ENCODE assay signal across 1 cellular context in the genomic region with DNA sequence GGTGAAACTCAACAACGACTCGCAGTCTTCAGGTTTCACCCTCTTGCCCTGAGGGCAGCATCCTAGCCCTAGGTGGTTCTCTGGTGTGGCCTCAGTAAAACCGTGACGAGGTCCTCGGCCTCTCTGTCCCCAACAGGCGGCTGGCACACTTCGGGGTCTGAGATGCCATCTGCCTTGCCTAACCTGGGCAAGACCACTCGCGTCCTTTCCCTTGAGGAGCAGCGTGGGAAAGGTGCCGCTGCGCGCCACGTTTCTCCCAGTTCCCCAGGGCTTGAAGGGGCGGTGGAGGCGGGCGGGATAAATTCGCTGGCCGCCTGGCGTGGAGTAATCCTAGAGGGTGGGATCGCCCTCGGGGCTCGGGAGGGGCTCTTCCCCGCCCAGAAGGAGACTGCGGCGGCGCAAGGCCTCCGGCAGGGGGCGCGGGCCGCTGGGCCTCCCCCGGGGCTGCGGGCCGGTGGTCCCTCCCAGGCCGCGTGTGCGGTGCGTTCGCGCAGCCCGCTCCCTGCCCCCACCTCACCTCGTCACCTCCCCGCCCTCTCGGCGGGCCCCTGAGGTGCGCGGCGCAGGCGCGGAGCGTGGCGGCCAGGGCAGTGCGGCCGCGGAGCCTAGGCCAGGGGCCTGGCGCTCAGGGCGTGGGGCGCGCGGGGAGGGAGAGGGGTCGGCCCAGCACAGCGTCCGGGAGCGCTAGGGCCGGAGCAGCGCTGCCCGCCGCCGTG.
TF ChIP-seq lines count a peak whose summit lies in the region.

Gene ZNF639 (plus strand): TSS at position 551 of the 716 bp plus-strand sequence. CDS start 5,263 bp downstream, outside the sequence.

TF ChIP-seq in A549, 52 proteins besides CTCF, POLR2A, EP300 and RAD21 (continued from another document):
- TF ChIP-seq, protein P1, sequence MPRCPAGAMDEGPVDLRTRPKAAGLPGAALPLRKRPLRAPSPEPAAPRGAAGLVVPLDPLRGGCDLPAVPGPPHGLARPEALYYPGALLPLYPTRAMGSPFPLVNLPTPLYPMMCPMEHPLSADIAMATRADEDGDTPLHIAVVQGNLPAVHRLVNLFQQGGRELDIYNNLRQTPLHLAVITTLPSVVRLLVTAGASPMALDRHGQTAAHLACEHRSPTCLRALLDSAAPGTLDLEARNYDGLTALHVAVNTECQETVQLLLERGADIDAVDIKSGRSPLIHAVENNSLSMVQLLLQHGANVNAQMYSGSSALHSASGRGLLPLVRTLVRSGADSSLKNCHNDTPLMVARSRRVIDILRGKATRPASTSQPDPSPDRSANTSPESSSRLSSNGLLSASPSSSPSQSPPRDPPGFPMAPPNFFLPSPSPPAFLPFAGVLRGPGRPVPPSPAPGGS (IDR thresholded peaks at IDR 0.05), result peak; percentile 58; the same call in 1 of the 3 replicates
- TF ChIP-seq PHF8 (IDR thresholded peaks at IDR 0.05; ENCODE audit: borderline replicate concordance, low read depth) (0 out of 2 replicates have a peak, but pooled peaks have one; percentile 3), KDM5A (IDR thresholded peaks at IDR 0.05) (no peak), EHF (CRISPR knock-in tag; IDR thresholded peaks at IDR 0.05) (no peak), KDM1A (IDR thresholded peaks at IDR 0.05; ENCODE audit: low read depth) (no peak), FOSL2 (IDR thresholded peaks at IDR 0.05) (no peak), FOSL2 (CRISPR knock-in tag; IDR thresholded peaks at IDR 0.05) (0 out of 2 replicates have a peak, but pooled peaks have one; percentile 26), FOXS1 (CRISPR knock-in tag; IDR thresholded peaks at IDR 0.05) (no peak), SREBF2 (IDR thresholded peaks at IDR 0.05) (no peak), ESRRA (IDR thresholded peaks at IDR 0.05; ENCODE audit: borderline replicate concordance, low read length) (no peak), HEYL (CRISPR knock-in tag; IDR thresholded peaks at IDR 0.05) (no peak), MAZ (IDR thresholded peaks at IDR 0.05; ENCODE audit: borderline replicate concordance, low read depth, low read length) (no peak), ZFP36 (IDR thresholded peaks at IDR 0.05; ENCODE audit: borderline replicate concordance, partially characterized antibody) (no peak), HOXB13 (CRISPR knock-in tag; IDR thresholded peaks at IDR 0.05; ENCODE audit: low read depth) (no peak), ZNF302 (CRISPR knock-in tag; IDR thresholded peaks at IDR 0.05) (no peak), JUNB (IDR thresholded peaks at IDR 0.05) (no peak), SMC3 (IDR thresholded peaks at IDR 0.05) (0 out of 3 replicates have a peak, but pooled peaks have one; percentile 24), HDAC2 (IDR thresholded peaks at IDR 0.05) (no peak), MYC (IDR thresholded peaks at IDR 0.05; ENCODE audit: borderline replicate concordance, low read length) (peak; percentile 77; the same call in 1 of the 2 replicates), JUN (IDR thresholded peaks at IDR 0.05) (peak in 1 of 2 experiments; percentile 76; a peak in 3 of 5 replicates), RNF2 (IDR thresholded peaks at IDR 0.05; ENCODE audit: borderline replicate concordance, low read depth) (no peak), NFE2L2 (conservative IDR thresholded peaks at IDR 0.05; ENCODE audit: low read length) (no peak), GATA3 (IDR thresholded peaks at IDR 0.05; ENCODE audit: borderline replicate concordance) (no peak), HOXB5 (CRISPR knock-in tag; IDR thresholded peaks at IDR 0.05) (no peak), BHLHE40 (IDR thresholded peaks at IDR 0.05; ENCODE audit: low read depth, low read length) (no peak), ZC3H11A (IDR thresholded peaks at IDR 0.05) (no peak), CHD4 (IDR thresholded peaks at IDR 0.05; ENCODE audit: borderline replicate concordance) (no peak), CEBPB (IDR thresholded peaks at IDR 0.05) (no peak), RFX5 (IDR thresholded peaks at IDR 0.05) (no peak), TFCP2L1 (CRISPR knock-in tag; IDR thresholded peaks at IDR 0.05) (no peak), E2F6 (IDR thresholded peaks at IDR 0.05; ENCODE audit: borderline replicate concordance, low read depth) (peak; percentile 68)
- TF ChIP-seq, protein P2, sequence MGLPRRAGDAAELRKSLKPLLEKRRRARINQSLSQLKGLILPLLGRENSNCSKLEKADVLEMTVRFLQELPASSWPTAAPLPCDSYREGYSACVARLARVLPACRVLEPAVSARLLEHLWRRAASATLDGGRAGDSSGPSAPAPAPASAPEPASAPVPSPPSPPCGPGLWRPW (IDR thresholded peaks at IDR 0.05), result no peak
- TF ChIP-seq, protein P3, sequence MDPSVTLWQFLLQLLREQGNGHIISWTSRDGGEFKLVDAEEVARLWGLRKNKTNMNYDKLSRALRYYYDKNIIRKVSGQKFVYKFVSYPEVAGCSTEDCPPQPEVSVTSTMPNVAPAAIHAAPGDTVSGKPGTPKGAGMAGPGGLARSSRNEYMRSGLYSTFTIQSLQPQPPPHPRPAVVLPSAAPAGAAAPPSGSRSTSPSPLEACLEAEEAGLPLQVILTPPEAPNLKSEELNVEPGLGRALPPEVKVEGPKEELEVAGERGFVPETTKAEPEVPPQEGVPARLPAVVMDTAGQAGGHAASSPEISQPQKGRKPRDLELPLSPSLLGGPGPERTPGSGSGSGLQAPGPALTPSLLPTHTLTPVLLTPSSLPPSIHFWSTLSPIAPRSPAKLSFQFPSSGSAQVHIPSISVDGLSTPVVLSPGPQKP (IDR thresholded peaks at IDR 0.05; ENCODE audit: low read depth, low read length), result no peak
- TF ChIP-seq, protein P4, sequence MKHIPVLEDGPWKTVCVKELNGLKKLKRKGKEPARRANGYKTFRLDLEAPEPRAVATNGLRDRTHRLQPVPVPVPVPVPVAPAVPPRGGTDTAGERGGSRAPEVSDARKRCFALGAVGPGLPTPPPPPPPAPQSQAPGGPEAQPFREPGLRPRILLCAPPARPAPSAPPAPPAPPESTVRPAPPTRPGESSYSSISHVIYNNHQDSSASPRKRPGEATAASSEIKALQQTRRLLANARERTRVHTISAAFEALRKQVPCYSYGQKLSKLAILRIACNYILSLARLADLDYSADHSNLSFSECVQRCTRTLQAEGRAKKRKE (CRISPR knock-in tag; IDR thresholded peaks at IDR 0.05; ENCODE audit: low read depth), result no peak
- TF ChIP-seq, protein P5, sequence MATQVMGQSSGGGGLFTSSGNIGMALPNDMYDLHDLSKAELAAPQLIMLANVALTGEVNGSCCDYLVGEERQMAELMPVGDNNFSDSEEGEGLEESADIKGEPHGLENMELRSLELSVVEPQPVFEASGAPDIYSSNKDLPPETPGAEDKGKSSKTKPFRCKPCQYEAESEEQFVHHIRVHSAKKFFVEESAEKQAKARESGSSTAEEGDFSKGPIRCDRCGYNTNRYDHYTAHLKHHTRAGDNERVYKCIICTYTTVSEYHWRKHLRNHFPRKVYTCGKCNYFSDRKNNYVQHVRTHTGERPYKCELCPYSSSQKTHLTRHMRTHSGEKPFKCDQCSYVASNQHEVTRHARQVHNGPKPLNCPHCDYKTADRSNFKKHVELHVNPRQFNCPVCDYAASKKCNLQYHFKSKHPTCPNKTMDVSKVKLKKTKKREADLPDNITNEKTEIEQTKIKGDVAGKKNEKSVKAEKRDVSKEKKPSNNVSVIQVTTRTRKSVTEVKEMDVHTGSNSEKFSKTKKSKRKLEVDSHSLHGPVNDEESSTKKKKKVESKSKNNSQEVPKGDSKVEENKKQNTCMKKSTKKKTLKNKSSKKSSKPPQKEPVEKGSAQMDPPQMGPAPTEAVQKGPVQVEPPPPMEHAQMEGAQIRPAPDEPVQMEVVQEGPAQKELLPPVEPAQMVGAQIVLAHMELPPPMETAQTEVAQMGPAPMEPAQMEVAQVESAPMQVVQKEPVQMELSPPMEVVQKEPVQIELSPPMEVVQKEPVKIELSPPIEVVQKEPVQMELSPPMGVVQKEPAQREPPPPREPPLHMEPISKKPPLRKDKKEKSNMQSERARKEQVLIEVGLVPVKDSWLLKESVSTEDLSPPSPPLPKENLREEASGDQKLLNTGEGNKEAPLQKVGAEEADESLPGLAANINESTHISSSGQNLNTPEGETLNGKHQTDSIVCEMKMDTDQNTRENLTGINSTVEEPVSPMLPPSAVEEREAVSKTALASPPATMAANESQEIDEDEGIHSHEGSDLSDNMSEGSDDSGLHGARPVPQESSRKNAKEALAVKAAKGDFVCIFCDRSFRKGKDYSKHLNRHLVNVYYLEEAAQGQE (IDR thresholded peaks at IDR 0.05), result no peak
